Comparison of ENCODE assay signal across 8 cellular contexts in genomic region chr2:17538022-17538843, GRCh38. TPM values are rescaled to one million over a fixed set of nuclear protein-coding genes. Genes with fewer than 3 reads are reported as not detected.
DNase-seq lines count a peak whose midpoint lies in the region; ATAC-seq and TF ChIP-seq lines count a peak whose summit lies in the region.

No MANE protein-coding gene starts in this region.

- in situ Hi-C loops in Caki2 (cut with HindIII; ENCODE audit: low pct_unique_long_range_greater_than_20kb, low sequenced_read_pairs): no loop called here

- no peak overlapping the region for H3K9ac ChIP-seq in subcutaneous abdominal adipose tissue (ENCODE audit: low read length in 5 of 5)

- CTCF ChIA-PET in HEK293 (lab: Yijun Ruan, JAX): interaction anchor here (0.6 to 1.8 kb wide), 2 partner anchors 108 to 766 kb away, joined by 3 to 6 read pairs; no protein-coding TSS in a partner anchor

- H3K36me3 ChIP-seq in HEK293 (ENCODE audit: control insufficient read depth in 2 of 2, insufficient read depth in 1 of 2, low read length in 2 of 2): no peaks in the 10 kb centered on the region
- H3K36me3 ChIP-seq in subcutaneous abdominal adipose tissue (ENCODE audit: control insufficient read depth in 5 of 5, insufficient read depth in 5 of 5, low read length in 5 of 5): no peaks in the 10 kb centered on the region

- POLR2A ChIA-PET in HEK293 (lab: Yijun Ruan, JAX): interaction anchor here (0.7 kb wide), 1 partner anchor 20 kb away, joined by 3 read pairs; no protein-coding TSS in a partner anchor

- TF ChIP-seq CTCF in HEK293 (tag by site-specific recombination; IDR thresholded peaks at IDR 0.05) (no peak), WI38 (IDR thresholded peaks at IDR 0.05; ENCODE audit: low read depth, low read length) (no peak)

- H3K27ac ChIP-seq in HEK293 (ENCODE audit: extremely low read depth, low read depth, low read length) (peak overlapping the region; percentile 52; the same call in 1 of the 2 replicates), subcutaneous abdominal adipose tissue (ENCODE audit: low read depth, low read length) (no peak overlapping the region)

- ATAC-seq in HG03108 (IDR thresholded peaks at IDR 0.05; ENCODE audit: unreplicated experiment): no peak
- ATAC-seq in GM21786 (IDR thresholded peaks at IDR 0.05; ENCODE audit: unreplicated experiment): no peak

- peaks cover 4% of the 10 kb centered on the region; the same call in 1 of the 2 replicates for H3K4me1 ChIP-seq in HEK293 (ENCODE audit: control insufficient read depth, insufficient read depth, low read length)
- H3K4me1 ChIP-seq in subcutaneous abdominal adipose tissue (ENCODE audit: control insufficient read depth in 5 of 5, insufficient read depth in 5 of 5, low read length in 5 of 5): peaks cover 0 to 36% (median 33%) of the 10 kb centered on the region in 5 donors

- H3K27me3 ChIP-seq in subcutaneous abdominal adipose tissue (ENCODE audit: control insufficient read depth in 5 of 5, insufficient read depth in 4 of 5, low read length in 5 of 5): peaks cover 9 to 33% (median 20%) of the 10 kb centered on the region in 5 donors

- no peaks in the 10 kb centered on the region for H3K9me3 ChIP-seq in HEK293 (ENCODE audit: control insufficient read depth, insufficient read depth, low read depth, low read length)
- no peaks in the 10 kb centered on the region for H3K9me3 ChIP-seq in subcutaneous abdominal adipose tissue (ENCODE audit: control insufficient read depth in 5 of 5, low read length in 5 of 5)

- H3K4me3 ChIP-seq in HEK293 (ENCODE audit: low read depth, low read length): peak overlapping the region; percentile 49
- peak overlapping the region; percentile 54 for H3K4me3 ChIP-seq in WI38 (ENCODE audit: low read depth, low read length)
- H3K4me3 ChIP-seq in iPS-11a (ENCODE audit: low read depth, low read length): peak overlapping the region; percentile 73
- H3K4me3 ChIP-seq in subcutaneous abdominal adipose tissue (ENCODE audit: low read depth in 1 of 5, low read length in 5 of 5): peak overlapping the region; percentile 46 to 81 (median 63)

- DNase-seq in Caki2 (ENCODE audit: low read depth): peak; percentile 82
- no peak for DNase-seq in activated effector memory CD4-positive, alpha-beta T cell treated with anti-CD3 and anti-CD28 coated beads, Interleukin-2, amount 50 U/mL, for 16 hours

TF ChIP-seq in HEK293, 187 proteins besides CTCF, POLR2A, EP300 and RAD21:
- TF ChIP-seq ZBTB7A (tag by site-specific recombination; IDR thresholded peaks at IDR 0.05; ENCODE audit: low read depth): no peak
- TF ChIP-seq ZNF335 (tag by site-specific recombination; conservative IDR thresholded peaks at IDR 0.05): peak; percentile 73
- TF ChIP-seq ZFHX2 (tag by site-specific recombination; conservative IDR thresholded peaks at IDR 0.05): 0 out of 2 replicates have a peak, but pooled peaks have one; percentile 21
- TF ChIP-seq ZNF394 (tag by site-specific recombination; IDR thresholded peaks at IDR 0.05; ENCODE audit: borderline replicate concordance): peak; percentile 25; the same call in 1 of the 2 replicates
- no peak for TF ChIP-seq ZNF677 (tag by site-specific recombination; IDR thresholded peaks at IDR 0.05)

RNA-seq across cellular contexts. Expression of gene VSNL1, which starts 2.3 kb away (rescaled TPM):
- total RNA-seq in Caki2 (2014; rRNA removed; shearing (Covaris generic); ENCODE audit: low replicate concordance): 52.5 and 68.6 TPM in 2 replicates

RNA-seq across cellular contexts. Expression of gene RAD51AP2, which starts 20.0 kb away (rescaled TPM):
- not detected in 2 replicates for total RNA-seq in Caki2 (2014; rRNA removed; shearing (Covaris generic); ENCODE audit: low replicate concordance)
